ENCODE assay signal across 13 cellular contexts in genomic region chr2:47065343-47065742, GRCh38.
DNase-seq lines count a peak whose midpoint lies in the region; ATAC-seq and TF ChIP-seq lines count a peak whose summit lies in the region.
"Had no signal": no experiment of that assay in that cellular context is flagged by ENCODE, and none has a peak within 500 bp of the region (broad histone marks: within the 10 kb centered on the region; RNA-seq: fewer than 3 reads in every experiment).

No MANE protein-coding gene starts in this region.

- H3K27ac ChIP-seq in AG04450 (ENCODE audit: low read depth, low read length) = peak overlapping the region; percentile 65
- H3K27ac ChIP-seq in Peyer's patch = peak overlapping the region; percentile 31 to 91 (median 38)
- peak overlapping the region; percentile 14 to 94 (median 78) for H3K27ac ChIP-seq in gastroesophageal sphincter
- no peak overlapping the region for H3K27ac ChIP-seq in CD4-positive, alpha-beta memory T cell (ENCODE audit: low read depth, low read length)
- H3K27ac ChIP-seq: foreskin keratinocyte had no signal

- intact Hi-C loops in CD4-positive, alpha-beta memory T cell (cut with micrococcal nuclease) = no loop called here

- H3K27ac Mint-ChIP-seq in CD4-positive, alpha-beta memory T cell = peak overlapping the region in 3 of 7 donors; percentile 12 to 48 (median 23)

- TF ChIP-seq EP300 in gastroesophageal sphincter (IDR thresholded peaks at IDR 0.05) = no peak

- peaks cover 29 to 62% of the 10 kb centered on the region in 2 donors for H3K36me3 Mint-ChIP-seq in CD4-positive, alpha-beta memory T cell

- H3K27me3 Mint-ChIP-seq in CD4-positive, alpha-beta memory T cell = no peaks in the 10 kb centered on the region
- H3K27me3 Mint-ChIP-seq: B cell had no signal

- CTCF ChIA-PET in AG04450 (lab: Charles Lee) = interaction anchor here (1.1 kb wide), 1 partner anchor 24 kb away, joined by 3 read pairs; no protein-coding TSS in a partner anchor
- CTCF ChIA-PET in CD4-positive, alpha-beta memory T cell (lab: Charles Lee; ENCODE audit: partially characterized antibody) = no interaction called here

- no peak overlapping the region for H3K4me2 ChIP-seq in skeletal muscle satellite cell (ENCODE audit: low read length)

- H3K9ac ChIP-seq in skeletal muscle satellite cell (ENCODE audit: low read depth, low read length) = peak overlapping the region; percentile 77

- peaks cover 0 to 28% (median 0%) of the 10 kb centered on the region in 3 donors for H3K36me3 ChIP-seq in Peyer's patch
- H3K36me3 ChIP-seq in gastroesophageal sphincter = peaks cover 0 to 25% of the 10 kb centered on the region in 2 donors
- H3K36me3 ChIP-seq in skeletal muscle satellite cell (ENCODE audit: insufficient read depth, low read length) = peaks cover 23% of the 10 kb centered on the region
- peaks cover 19% of the 10 kb centered on the region for H3K36me3 ChIP-seq in CD4-positive, alpha-beta memory T cell (ENCODE audit: insufficient read depth, low read length)

- DNase-seq in AG04450 (ENCODE audit: low read depth, low spot score) = no peak
- no peak for DNase-seq in Peyer's patch
- DNase-seq in T-helper 9 cell = no peak
- no peak for DNase-seq in CD4-positive, alpha-beta memory T cell
- DNase-seq in NCI-H1105 treated with DMSO at 0.1 percent for 48 hours (lab: John Stamatoyannopoulos, UW) = no peak
- DNase-seq: activated T-cell treated with anti-CD3 and anti-CD28 coated beads, Interleukin-2, amount 50 U/mL, for 4 hours; NCI-H2171 had no signal

- TF ChIP-seq CTCF in AG04450 (IDR thresholded peaks at IDR 0.05; ENCODE audit: low read depth, low read length) (no peak), Peyer's patch (IDR thresholded peaks at IDR 0.05) (no peak), gastroesophageal sphincter (IDR thresholded peaks at IDR 0.05) (no peak)

- ATAC-seq in gastroesophageal sphincter (no peak), HG02973 (IDR thresholded peaks at IDR 0.05; ENCODE audit: unreplicated experiment) (no peak)
- ATAC-seq: activated T-cell treated with anti-CD3 and anti-CD28 coated beads, Interleukin-2, amount 50 U/mL, for 4 hours had no signal

- WGBS in gastroesophageal sphincter (ENCODE audit: low coverage in 1 of 2), 2 donors = 57 to 72% methylated on average over 3 of the region's 3 CpGs

- TF ChIP-seq POLR2A in Peyer's patch (IDR thresholded peaks at IDR 0.05) (no peak), gastroesophageal sphincter (IDR thresholded peaks at IDR 0.05) (no peak)

- H3K4me3 ChIP-seq in AG04450 (ENCODE audit: low read depth, low read length) (no peak overlapping the region), Peyer's patch (no peak overlapping the region), gastroesophageal sphincter (no peak overlapping the region), skeletal muscle satellite cell (ENCODE audit: low read length) (peak overlapping the region; percentile 7)
- H3K4me3 ChIP-seq in CD4-positive, alpha-beta memory T cell (ENCODE audit: low read length in 2 of 2) = no peak overlapping the region

- H3K9me3 ChIP-seq in AG04450 (ENCODE audit: control insufficient read depth, insufficient read depth, low read length) = no peaks in the 10 kb centered on the region; the same call in 1 of the 2 replicates
- no peaks in the 10 kb centered on the region for H3K9me3 ChIP-seq in Peyer's patch
- no peaks in the 10 kb centered on the region for H3K9me3 ChIP-seq in gastroesophageal sphincter
- H3K9me3 ChIP-seq in skeletal muscle satellite cell (replicated peaks; ENCODE audit: low read length) = no peaks in the 10 kb centered on the region
- no peaks in the 10 kb centered on the region for H3K9me3 ChIP-seq in CD4-positive, alpha-beta memory T cell (ENCODE audit: control insufficient read depth in 1 of 2, low read length in 2 of 2)

- H3K27me3 ChIP-seq in AG04450 (ENCODE audit: control insufficient read depth, insufficient read depth, low read length) (no peaks in the 10 kb centered on the region), Peyer's patch (no peaks in the 10 kb centered on the region), gastroesophageal sphincter (no peaks in the 10 kb centered on the region), skeletal muscle satellite cell (ENCODE audit: control insufficient read depth, insufficient read depth, low read length) (no peaks in the 10 kb centered on the region)
- no peaks in the 10 kb centered on the region for H3K27me3 ChIP-seq in CD4-positive, alpha-beta memory T cell (ENCODE audit: insufficient read depth, low read length)
- H3K27me3 ChIP-seq: foreskin keratinocyte had no signal

- H3K4me1 Mint-ChIP-seq in CD4-positive, alpha-beta memory T cell = peaks cover 18 to 48% (median 31%) of the 10 kb centered on the region in 4 donors

- POLR2A ChIA-PET in AG04450 (lab: Yijun Ruan, JAX) = interaction anchor here (0.6 to 1.9 kb wide), 6 partner anchors 9 to 194 kb away, joined by 3 to 13 read pairs (median 6); no protein-coding TSS in a partner anchor
- POLR2A ChIA-PET in CD4-positive, alpha-beta memory T cell (lab: Charles Lee; ENCODE audit: partially characterized antibody) = no interaction called here

- H3K4me3 Mint-ChIP-seq in CD4-positive, alpha-beta memory T cell = no peak overlapping the region
- H3K4me3 Mint-ChIP-seq: activated T-cell treated with anti-CD3 and anti-CD28 coated beads, Interleukin-2, amount 50 U/mL, for 4 hours; B cell; neural crest cell had no signal

- H3K4me1 ChIP-seq in Peyer's patch = peaks cover 10 to 71% (median 16%) of the 10 kb centered on the region in 4 donors
- peaks cover 22 to 96% (median 65%) of the 10 kb centered on the region in 3 donors for H3K4me1 ChIP-seq in gastroesophageal sphincter
- H3K4me1 ChIP-seq in skeletal muscle satellite cell (ENCODE audit: control insufficient read depth, insufficient read depth, low read length) = peaks cover 81% of the 10 kb centered on the region
- H3K4me1 ChIP-seq in CD4-positive, alpha-beta memory T cell (ENCODE audit: insufficient read depth, low read length) = peaks cover 31% of the 10 kb centered on the region

- no peaks in the 10 kb centered on the region for H3K9me3 Mint-ChIP-seq in CD4-positive, alpha-beta memory T cell
- H3K9me3 Mint-ChIP-seq: activated T-cell treated with anti-CD3 and anti-CD28 coated beads, Interleukin-2, amount 50 U/mL, for 4 hours; neural crest cell had no signal
